9 cellular contexts compared by ENCODE assay signal in genomic region chr5:56350595-56351170, GRCh38.
DNase-seq lines count a peak whose midpoint lies in the region; ATAC-seq and TF ChIP-seq lines count a peak whose summit lies in the region.
"Had no signal": no experiment of that assay in that cellular context is flagged by ENCODE, and none has a peak within 500 bp of the region (broad histone marks: within the 10 kb centered on the region; RNA-seq: fewer than 3 reads in every experiment).

No MANE protein-coding gene starts in this region.

- H3K9me3 ChIP-seq in hepatocyte (ENCODE audit: low read depth) = no peaks in the 10 kb centered on the region
- no peaks in the 10 kb centered on the region for H3K9me3 ChIP-seq in transverse colon
- no peaks in the 10 kb centered on the region for H3K9me3 ChIP-seq in endodermal cell (ENCODE audit: control insufficient read depth, low read length)

- H3K27ac ChIP-seq in hepatocyte (peak overlapping the region; percentile 77), transverse colon (no peak overlapping the region), endodermal cell (ENCODE audit: low read depth, low read length) (no peak overlapping the region)

- H3K36me3 Mint-ChIP-seq in activated T-helper 17 cell treated with anti-CD3 and anti-CD28 coated beads, Interleukin-2, amount 50 U/mL, for 72 hours (ENCODE audit: low read depth) = no peaks in the 10 kb centered on the region
- no peaks in the 10 kb centered on the region for H3K36me3 Mint-ChIP-seq in endodermal cell (ENCODE audit: low read depth)

- H3K4me1 Mint-ChIP-seq in activated T-helper 17 cell treated with anti-CD3 and anti-CD28 coated beads, Interleukin-2, amount 50 U/mL, for 72 hours = peaks cover 10% of the 10 kb centered on the region
- no peaks in the 10 kb centered on the region for H3K4me1 Mint-ChIP-seq in endodermal cell

- DNase-seq in NCI-H1092 (lab: John Stamatoyannopoulos, UW) (peak; percentile 0), NCI-H1092 treated with DMSO at 0.1 percent for 48 hours (lab: John Stamatoyannopoulos, UW) (no peak), hepatocyte (ENCODE audit: low spot score) (peak; percentile 85), transverse colon (peak; percentile 25), endodermal cell (no peak), Ammon's horn (ENCODE audit: low spot score) (no peak), inferior parietal cortex (ENCODE audit: extremely low spot score) (no peak)

- TF ChIP-seq CTCF in hepatocyte (IDR thresholded peaks at IDR 0.05; ENCODE audit: poor library complexity) (no peak), transverse colon (IDR thresholded peaks at IDR 0.05) (no peak), endodermal cell (conservative IDR thresholded peaks at IDR 0.05) (no peak)

- no peaks in the 10 kb centered on the region for H3K9me3 Mint-ChIP-seq in activated T-helper 17 cell treated with anti-CD3 and anti-CD28 coated beads, Interleukin-2, amount 50 U/mL, for 72 hours
- peaks cover 3% of the 10 kb centered on the region for H3K9me3 Mint-ChIP-seq in endodermal cell

- H3K4me1 ChIP-seq in hepatocyte (ENCODE audit: insufficient read depth) (peaks cover 20% of the 10 kb centered on the region), transverse colon (peaks cover 0 to 8% (median 0%) of the 10 kb centered on the region in 4 donors), endodermal cell (ENCODE audit: control insufficient read depth, insufficient read depth, low read length) (no peaks in the 10 kb centered on the region)

- no peak overlapping the region for H3K4me3 Mint-ChIP-seq in activated T-helper 17 cell treated with anti-CD3 and anti-CD28 coated beads, Interleukin-2, amount 50 U/mL, for 72 hours
- no peak overlapping the region for H3K4me3 Mint-ChIP-seq in endodermal cell
- H3K4me3 Mint-ChIP-seq: B cell had no signal

- H3K9ac ChIP-seq in endodermal cell (ENCODE audit: extremely low read depth, low read length, poor library complexity, severe bottlenecking) = no peak overlapping the region

- H3K36me3 ChIP-seq in hepatocyte (replicated peaks; ENCODE audit: insufficient read depth, low read depth) (no peaks in the 10 kb centered on the region), transverse colon (no peaks in the 10 kb centered on the region), endodermal cell (ENCODE audit: control insufficient read depth, insufficient read depth, low read length) (no peaks in the 10 kb centered on the region)

- TF ChIP-seq POLR2A in transverse colon (IDR thresholded peaks at IDR 0.05) = no peak

- no peaks in the 10 kb centered on the region for H4K20me1 ChIP-seq in hepatocyte (ENCODE audit: insufficient read depth, poor library complexity, severe bottlenecking)

- H3K4me2 ChIP-seq in hepatocyte = no peak overlapping the region

- no peaks in the 10 kb centered on the region for H3K79me2 ChIP-seq in hepatocyte

- no peak overlapping the region for H2AFZ ChIP-seq in hepatocyte

- WGBS in hepatocyte (ENCODE audit: low lambda C conversion rate, missing lambda C conversion rate) = 32% methylated on average over 5 of the region's 5 CpGs
- 10 to 24% methylated on average over 3 to 5 of the region's 5 CpGs for WGBS in transverse colon (ENCODE audit: low coverage in 1 of 2), 2 donors
- 63 to 65% methylated on average over 2 to 5 of the region's 5 CpGs for WGBS in endodermal cell (ENCODE audit: insufficient coverage in 1 of 2, insufficient read length in 1 of 2), 2 experiments

- intact Hi-C loops in transverse colon (cut with DNase I; ENCODE audit: low total_unique reads) = no loop called here

- no peaks in the 10 kb centered on the region for H3K9me2 ChIP-seq in hepatocyte (replicated peaks; ENCODE audit: insufficient read depth)

- no peak overlapping the region for H3K27ac Mint-ChIP-seq in activated T-helper 17 cell treated with anti-CD3 and anti-CD28 coated beads, Interleukin-2, amount 50 U/mL, for 72 hours
- H3K27ac Mint-ChIP-seq in endodermal cell = no peak overlapping the region
- H3K27ac Mint-ChIP-seq: B cell had no signal

- no peak for TF ChIP-seq EP300 in transverse colon (IDR thresholded peaks at IDR 0.05; ENCODE audit: low read depth)

- H3K27me3 ChIP-seq in hepatocyte (no peaks in the 10 kb centered on the region), transverse colon (no peaks in the 10 kb centered on the region), endodermal cell (ENCODE audit: control insufficient read depth, insufficient read depth, low read length, poor library complexity, severe bottlenecking) (no peaks in the 10 kb centered on the region)

- no peaks in the 10 kb centered on the region for H3K27me3 Mint-ChIP-seq in activated T-helper 17 cell treated with anti-CD3 and anti-CD28 coated beads, Interleukin-2, amount 50 U/mL, for 72 hours
- H3K27me3 Mint-ChIP-seq in endodermal cell (ENCODE audit: insufficient read depth) = no peaks in the 10 kb centered on the region
- H3K27me3 Mint-ChIP-seq: B cell had no signal

- H3K4me3 ChIP-seq in hepatocyte (no peak overlapping the region), transverse colon (no peak overlapping the region), endodermal cell (ENCODE audit: low read length) (no peak overlapping the region)

- peak; percentile 69 for ATAC-seq in activated T-helper 17 cell treated with anti-CD3 and anti-CD28 coated beads, Interleukin-2, amount 50 U/mL, for 72 hours (replicated peaks)

- in situ Hi-C loops in transverse colon (cut with MboI; ENCODE audit: low pct_ligation_motif_present in 1 of 4, low pct_unique_long_range_greater_than_20kb in 1 of 4, low sequenced_read_pairs in 3 of 4) = no loop called here

Comparison
In these comparisons a context has a peak if more than half of its experiments do, and no peak if none do; other contexts are left out.
1. DNase-seq: peak in NCI-H1092 (single experiment), hepatocyte (single experiment) and transverse colon (single experiment); none in NCI-H1092 treated with DMSO at 0.1 percent for 48 hours (single experiment), endodermal cell (single experiment), Ammon's horn (single experiment) and inferior parietal cortex (single experiment).